ENCODE assay signal across 1 cellular context in the genomic region with DNA sequence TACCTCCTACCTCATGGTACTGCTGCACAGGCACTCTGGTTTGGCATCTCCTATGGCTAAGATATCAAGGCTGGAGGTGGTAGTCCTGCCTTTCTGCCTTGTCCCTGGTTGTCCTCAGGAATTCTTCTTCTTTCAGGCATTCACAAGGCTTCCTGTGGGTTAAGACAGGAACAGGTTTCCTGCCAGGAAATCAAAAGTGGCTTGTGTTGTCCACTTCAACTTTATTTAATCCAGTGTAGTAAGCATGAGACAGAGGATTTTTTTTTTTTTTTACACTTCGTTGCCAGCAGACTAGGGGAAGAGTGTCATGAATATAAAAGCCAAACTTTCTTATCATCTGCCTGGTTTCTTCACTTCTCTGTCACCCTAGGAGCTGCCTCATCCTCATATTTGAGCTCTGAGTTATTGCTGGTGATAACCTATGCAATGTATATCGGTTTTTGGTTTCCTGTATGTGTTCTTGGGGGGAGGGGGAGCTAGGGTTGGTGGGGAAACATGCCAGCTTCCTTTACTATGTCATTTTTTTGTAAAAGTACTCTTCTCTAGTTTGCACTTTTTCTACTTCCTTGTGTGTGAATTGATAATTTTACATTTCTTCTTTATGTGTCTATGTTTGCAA.
TF ChIP-seq lines count a peak whose summit lies in the region.

No MANE protein-coding gene starts in this region.

TF ChIP-seq in HCT116, 20 proteins besides CTCF, POLR2A, EP300 and RAD21:
- TF ChIP-seq, protein P1, sequence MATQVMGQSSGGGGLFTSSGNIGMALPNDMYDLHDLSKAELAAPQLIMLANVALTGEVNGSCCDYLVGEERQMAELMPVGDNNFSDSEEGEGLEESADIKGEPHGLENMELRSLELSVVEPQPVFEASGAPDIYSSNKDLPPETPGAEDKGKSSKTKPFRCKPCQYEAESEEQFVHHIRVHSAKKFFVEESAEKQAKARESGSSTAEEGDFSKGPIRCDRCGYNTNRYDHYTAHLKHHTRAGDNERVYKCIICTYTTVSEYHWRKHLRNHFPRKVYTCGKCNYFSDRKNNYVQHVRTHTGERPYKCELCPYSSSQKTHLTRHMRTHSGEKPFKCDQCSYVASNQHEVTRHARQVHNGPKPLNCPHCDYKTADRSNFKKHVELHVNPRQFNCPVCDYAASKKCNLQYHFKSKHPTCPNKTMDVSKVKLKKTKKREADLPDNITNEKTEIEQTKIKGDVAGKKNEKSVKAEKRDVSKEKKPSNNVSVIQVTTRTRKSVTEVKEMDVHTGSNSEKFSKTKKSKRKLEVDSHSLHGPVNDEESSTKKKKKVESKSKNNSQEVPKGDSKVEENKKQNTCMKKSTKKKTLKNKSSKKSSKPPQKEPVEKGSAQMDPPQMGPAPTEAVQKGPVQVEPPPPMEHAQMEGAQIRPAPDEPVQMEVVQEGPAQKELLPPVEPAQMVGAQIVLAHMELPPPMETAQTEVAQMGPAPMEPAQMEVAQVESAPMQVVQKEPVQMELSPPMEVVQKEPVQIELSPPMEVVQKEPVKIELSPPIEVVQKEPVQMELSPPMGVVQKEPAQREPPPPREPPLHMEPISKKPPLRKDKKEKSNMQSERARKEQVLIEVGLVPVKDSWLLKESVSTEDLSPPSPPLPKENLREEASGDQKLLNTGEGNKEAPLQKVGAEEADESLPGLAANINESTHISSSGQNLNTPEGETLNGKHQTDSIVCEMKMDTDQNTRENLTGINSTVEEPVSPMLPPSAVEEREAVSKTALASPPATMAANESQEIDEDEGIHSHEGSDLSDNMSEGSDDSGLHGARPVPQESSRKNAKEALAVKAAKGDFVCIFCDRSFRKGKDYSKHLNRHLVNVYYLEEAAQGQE (IDR thresholded peaks at IDR 0.05; ENCODE audit: low read depth) = no peak
- TF ChIP-seq SRF (IDR thresholded peaks at IDR 0.05; ENCODE audit: low read depth) (no peak), SP1 (IDR thresholded peaks at IDR 0.05; ENCODE audit: low read depth) (no peak), ELF1 (IDR thresholded peaks at IDR 0.05; ENCODE audit: borderline replicate concordance, low read depth) (no peak)
- TF ChIP-seq, protein P2, sequence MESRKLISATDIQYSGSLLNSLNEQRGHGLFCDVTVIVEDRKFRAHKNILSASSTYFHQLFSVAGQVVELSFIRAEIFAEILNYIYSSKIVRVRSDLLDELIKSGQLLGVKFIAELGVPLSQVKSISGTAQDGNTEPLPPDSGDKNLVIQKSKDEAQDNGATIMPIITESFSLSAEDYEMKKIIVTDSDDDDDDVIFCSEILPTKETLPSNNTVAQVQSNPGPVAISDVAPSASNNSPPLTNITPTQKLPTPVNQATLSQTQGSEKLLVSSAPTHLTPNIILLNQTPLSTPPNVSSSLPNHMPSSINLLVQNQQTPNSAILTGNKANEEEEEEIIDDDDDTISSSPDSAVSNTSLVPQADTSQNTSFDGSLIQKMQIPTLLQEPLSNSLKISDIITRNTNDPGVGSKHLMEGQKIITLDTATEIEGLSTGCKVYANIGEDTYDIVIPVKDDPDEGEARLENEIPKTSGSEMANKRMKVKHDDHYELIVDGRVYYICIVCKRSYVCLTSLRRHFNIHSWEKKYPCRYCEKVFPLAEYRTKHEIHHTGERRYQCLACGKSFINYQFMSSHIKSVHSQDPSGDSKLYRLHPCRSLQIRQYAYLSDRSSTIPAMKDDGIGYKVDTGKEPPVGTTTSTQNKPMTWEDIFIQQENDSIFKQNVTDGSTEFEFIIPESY (IDR thresholded peaks at IDR 0.05; ENCODE audit: extremely low read depth, insufficient replicate concordance, low read length) = no peak
